Comparison of ENCODE assay signal across 10 cellular contexts in the genomic region with DNA sequence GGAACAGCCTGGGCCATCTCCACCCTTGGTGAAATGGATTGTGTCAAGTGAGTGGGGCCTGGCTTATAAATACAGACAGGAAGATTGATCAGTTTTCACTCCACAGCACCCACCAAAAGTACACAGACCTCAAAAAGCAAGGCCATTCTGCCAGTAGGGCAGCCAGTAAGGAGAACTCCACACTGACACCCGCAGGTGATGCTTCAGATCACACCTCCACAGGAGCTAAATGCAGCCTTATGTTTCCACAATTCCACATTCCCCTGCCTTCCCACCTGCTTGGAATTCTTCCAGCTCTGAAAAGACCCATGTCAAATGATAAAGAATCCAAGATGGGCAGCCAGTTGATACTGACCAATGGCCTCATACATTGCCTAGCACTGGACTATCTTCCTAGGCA.
DNase-seq lines count a peak whose midpoint lies in the region; ATAC-seq and TF ChIP-seq lines count a peak whose summit lies in the region.
"Had no signal": no experiment of that assay in that cellular context is flagged by ENCODE, and none has a peak within 500 bp of the region (broad histone marks: within the 10 kb centered on the region; RNA-seq: fewer than 3 reads in every experiment).

No MANE protein-coding gene starts in this region.

- H3K4me1 ChIP-seq in psoas muscle: peaks cover 16% of the 10 kb centered on the region

- H3K4me1 Mint-ChIP-seq in activated CD4-positive, alpha-beta T cell treated with anti-CD3 and anti-CD28 coated beads, Interleukin-2, amount 10 ng/mL, durations not matched to agents 24 days and 14 days: peaks cover 8% of the 10 kb centered on the region

- peak in 1 of 4 donors; percentile 42 for ATAC-seq in psoas muscle
- no peak for ATAC-seq in HG02642 (IDR thresholded peaks at IDR 0.05; ENCODE audit: poor library complexity, unreplicated experiment)

- no peak overlapping the region for H3K4me3 ChIP-seq in brain microvascular endothelial cell (ENCODE audit: low read depth, low read length)
- no peak overlapping the region for H3K4me3 ChIP-seq in psoas muscle

- TF ChIP-seq EP300 in Ishikawa (IDR thresholded peaks at IDR 0.05; ENCODE audit: borderline replicate concordance): no peak

- H3K27me3 Mint-ChIP-seq in activated CD4-positive, alpha-beta T cell treated with anti-CD3 and anti-CD28 coated beads, Interleukin-2, amount 10 ng/mL, durations not matched to agents 24 days and 14 days: peaks cover 18% of the 10 kb centered on the region
- H3K27me3 Mint-ChIP-seq: activated naive CD4-positive, alpha-beta T cell treated with anti-CD3 and anti-CD28 coated beads, Interleukin-2, amount 50 U/mL, for 24 hours had no signal

- no peak overlapping the region for H3K27ac ChIP-seq in brain microvascular endothelial cell
- no peak overlapping the region for H3K27ac ChIP-seq in psoas muscle

- 88 to 100% (median 95%) methylated on average over 1 of the region's 1 CpG for WGBS in psoas muscle, 3 donors

- no peaks in the 10 kb centered on the region for H3K36me3 ChIP-seq in brain microvascular endothelial cell (replicated peaks)
- H3K36me3 ChIP-seq in psoas muscle (ENCODE audit: insufficient read depth in 1 of 2, low read depth in 1 of 2): no peaks in the 10 kb centered on the region

- H3K27me3 ChIP-seq in brain microvascular endothelial cell (replicated peaks) (no peaks in the 10 kb centered on the region), psoas muscle (ENCODE audit: insufficient read depth in 3 of 3, low read length in 2 of 3) (no peaks in the 10 kb centered on the region)

- TF ChIP-seq RAD21 in Ishikawa (IDR thresholded peaks at IDR 0.05; ENCODE audit: low read depth): peak; percentile 14; the same call in 1 of the 2 replicates

- H3K27ac Mint-ChIP-seq in activated CD4-positive, alpha-beta T cell treated with anti-CD3 and anti-CD28 coated beads, Interleukin-2, amount 10 ng/mL, durations not matched to agents 24 days and 14 days: no peak overlapping the region
- H3K27ac Mint-ChIP-seq: activated naive CD4-positive, alpha-beta T cell treated with anti-CD3 and anti-CD28 coated beads, Interleukin-2, amount 50 U/mL, for 24 hours had no signal

- intact Hi-C loops in activated CD4-positive, alpha-beta T cell treated with anti-CD3 and anti-CD28 coated beads, Interleukin-2, amount 10 ng/mL, durations not matched to agents 24 days and 14 days (cut with micrococcal nuclease): no loop called here
- intact Hi-C loops in psoas muscle (cut with DNase I): no loop called here

- no peak overlapping the region for H3K4me3 Mint-ChIP-seq in activated CD4-positive, alpha-beta T cell treated with anti-CD3 and anti-CD28 coated beads, Interleukin-2, amount 10 ng/mL, durations not matched to agents 24 days and 14 days
- H3K4me3 Mint-ChIP-seq: activated naive CD4-positive, alpha-beta T cell treated with anti-CD3 and anti-CD28 coated beads, Interleukin-2, amount 50 U/mL, for 24 hours had no signal

- no peaks in the 10 kb centered on the region for H3K36me3 Mint-ChIP-seq in activated CD4-positive, alpha-beta T cell treated with anti-CD3 and anti-CD28 coated beads, Interleukin-2, amount 10 ng/mL, durations not matched to agents 24 days and 14 days (ENCODE audit: low read depth)
- H3K36me3 Mint-ChIP-seq: activated naive CD4-positive, alpha-beta T cell treated with anti-CD3 and anti-CD28 coated beads, Interleukin-2, amount 50 U/mL, for 24 hours had no signal

- in situ Hi-C loops in brain microvascular endothelial cell (cut with HindIII; ENCODE audit: low pct_ligation_motif_present, low sequenced_read_pairs): no loop called here

- no peaks in the 10 kb centered on the region for H3K9me3 Mint-ChIP-seq in activated CD4-positive, alpha-beta T cell treated with anti-CD3 and anti-CD28 coated beads, Interleukin-2, amount 10 ng/mL, durations not matched to agents 24 days and 14 days
- H3K9me3 Mint-ChIP-seq: activated naive CD4-positive, alpha-beta T cell treated with anti-CD3 and anti-CD28 coated beads, Interleukin-2, amount 50 U/mL, for 24 hours had no signal

- DNase-seq in activated CD4-positive, alpha-beta T cell treated with anti-CD3 and anti-CD28 coated beads, Interleukin-2, amount 10 ng/mL, durations not matched to agents 24 days and 14 days: peak; percentile 70
- DNase-seq in activated CD4-positive, alpha-beta T cell treated with anti-CD3 and anti-CD28 coated beads for 1 hour: no peak
- DNase-seq in brain microvascular endothelial cell: peak; percentile 39
- DNase-seq in psoas muscle: no peak
- DNase-seq in kidney glomerular epithelial cell (lab: John Stamatoyannopoulos, UW): no peak
- DNase-seq in activated CD4-positive, CD25-positive, alpha-beta regulatory T cell treated with anti-CD3 and anti-CD28 coated beads, Interleukin-2, amount 50 U/mL, for 72 hours: no peak
- DNase-seq: substantia nigra had no signal

- TF ChIP-seq CTCF in brain microvascular endothelial cell (IDR thresholded peaks at IDR 0.05; ENCODE audit: low read depth, low read length, missing control alignments) (peak; percentile 74), psoas muscle (IDR thresholded peaks at IDR 0.05) (peak; percentile 11)

- H3K9me3 ChIP-seq in psoas muscle: no peaks in the 10 kb centered on the region

TF ChIP-seq in Ishikawa, 13 proteins besides CTCF, POLR2A, EP300 and RAD21:
- TF ChIP-seq FOXM1 (IDR thresholded peaks at IDR 0.05; ENCODE audit: borderline replicate concordance, low read depth) (no peak), NFIC (IDR thresholded peaks at IDR 0.05) (no peak), TEAD4 (IDR thresholded peaks at IDR 0.05) (no peak), TCF12 (IDR thresholded peaks at IDR 0.05; ENCODE audit: low read depth) (no peak), TAF1 (IDR thresholded peaks at IDR 0.05; ENCODE audit: low read depth) (no peak), YY1 (IDR thresholded peaks at IDR 0.05; ENCODE audit: low read depth) (no peak), ZBTB7A (IDR thresholded peaks at IDR 0.05; ENCODE audit: low read depth) (no peak), EGR1 (IDR thresholded peaks at IDR 0.05) (no peak), CREB1 (IDR thresholded peaks at IDR 0.05; ENCODE audit: low read depth) (no peak), CEBPB (IDR thresholded peaks at IDR 0.05) (no peak)
- TF ChIP-seq, protein P1, sequence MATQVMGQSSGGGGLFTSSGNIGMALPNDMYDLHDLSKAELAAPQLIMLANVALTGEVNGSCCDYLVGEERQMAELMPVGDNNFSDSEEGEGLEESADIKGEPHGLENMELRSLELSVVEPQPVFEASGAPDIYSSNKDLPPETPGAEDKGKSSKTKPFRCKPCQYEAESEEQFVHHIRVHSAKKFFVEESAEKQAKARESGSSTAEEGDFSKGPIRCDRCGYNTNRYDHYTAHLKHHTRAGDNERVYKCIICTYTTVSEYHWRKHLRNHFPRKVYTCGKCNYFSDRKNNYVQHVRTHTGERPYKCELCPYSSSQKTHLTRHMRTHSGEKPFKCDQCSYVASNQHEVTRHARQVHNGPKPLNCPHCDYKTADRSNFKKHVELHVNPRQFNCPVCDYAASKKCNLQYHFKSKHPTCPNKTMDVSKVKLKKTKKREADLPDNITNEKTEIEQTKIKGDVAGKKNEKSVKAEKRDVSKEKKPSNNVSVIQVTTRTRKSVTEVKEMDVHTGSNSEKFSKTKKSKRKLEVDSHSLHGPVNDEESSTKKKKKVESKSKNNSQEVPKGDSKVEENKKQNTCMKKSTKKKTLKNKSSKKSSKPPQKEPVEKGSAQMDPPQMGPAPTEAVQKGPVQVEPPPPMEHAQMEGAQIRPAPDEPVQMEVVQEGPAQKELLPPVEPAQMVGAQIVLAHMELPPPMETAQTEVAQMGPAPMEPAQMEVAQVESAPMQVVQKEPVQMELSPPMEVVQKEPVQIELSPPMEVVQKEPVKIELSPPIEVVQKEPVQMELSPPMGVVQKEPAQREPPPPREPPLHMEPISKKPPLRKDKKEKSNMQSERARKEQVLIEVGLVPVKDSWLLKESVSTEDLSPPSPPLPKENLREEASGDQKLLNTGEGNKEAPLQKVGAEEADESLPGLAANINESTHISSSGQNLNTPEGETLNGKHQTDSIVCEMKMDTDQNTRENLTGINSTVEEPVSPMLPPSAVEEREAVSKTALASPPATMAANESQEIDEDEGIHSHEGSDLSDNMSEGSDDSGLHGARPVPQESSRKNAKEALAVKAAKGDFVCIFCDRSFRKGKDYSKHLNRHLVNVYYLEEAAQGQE (IDR thresholded peaks at IDR 0.05; ENCODE audit: low read depth): no peak
- TF ChIP-seq, protein P2, sequence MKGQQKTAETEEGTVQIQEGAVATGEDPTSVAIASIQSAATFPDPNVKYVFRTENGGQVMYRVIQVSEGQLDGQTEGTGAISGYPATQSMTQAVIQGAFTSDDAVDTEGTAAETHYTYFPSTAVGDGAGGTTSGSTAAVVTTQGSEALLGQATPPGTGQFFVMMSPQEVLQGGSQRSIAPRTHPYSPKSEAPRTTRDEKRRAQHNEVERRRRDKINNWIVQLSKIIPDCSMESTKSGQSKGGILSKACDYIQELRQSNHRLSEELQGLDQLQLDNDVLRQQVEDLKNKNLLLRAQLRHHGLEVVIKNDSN (IDR thresholded peaks at IDR 0.05): no peak
- TF ChIP-seq, protein P3, sequence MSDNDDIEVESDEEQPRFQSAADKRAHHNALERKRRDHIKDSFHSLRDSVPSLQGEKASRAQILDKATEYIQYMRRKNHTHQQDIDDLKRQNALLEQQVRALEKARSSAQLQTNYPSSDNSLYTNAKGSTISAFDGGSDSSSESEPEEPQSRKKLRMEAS (IDR thresholded peaks at IDR 0.05): no peak

Comparison
In these comparisons a context has a peak if more than half of its experiments do, and no peak if none do; other contexts are left out.
1. DNase-seq: peak in activated CD4-positive, alpha-beta T cell treated with anti-CD3 and anti-CD28 coated beads, Interleukin-2, amount 10 ng/mL, durations not matched to agents 24 days and 14 days (single experiment) and brain microvascular endothelial cell (single experiment); none in activated CD4-positive, alpha-beta T cell treated with anti-CD3 and anti-CD28 coated beads for 1 hour (single experiment), psoas muscle (0 of 2), kidney glomerular epithelial cell (single experiment) and activated CD4-positive, CD25-positive, alpha-beta regulatory T cell treated with anti-CD3 and anti-CD28 coated beads, Interleukin-2, amount 50 U/mL, for 72 hours (single experiment).